In genomic region chr4:90152024-90152423, GRCh38 we compare ENCODE assay signal across 27 cellular contexts. TPM values are rescaled to one million over a fixed set of nuclear protein-coding genes. Genes with fewer than 3 reads are reported as not detected.
"Had no signal": no experiment of that assay in that cellular context is flagged by ENCODE, and none has a peak within 500 bp of the region (broad histone marks: within the 10 kb centered on the region; RNA-seq: fewer than 3 reads in every experiment).

No MANE protein-coding gene starts in this region.

- H3K4me2 ChIP-seq: KMS-11 had no signal

- H3K27ac ChIP-seq: HL-60, KMS-11, RWPE1 had no signal

- DNase-seq: Kasumi-1; MM.1S; MV-4-11; NCI-H1092; NCI-H1105 treated with DMSO at 0.1 percent for 48 hours; NCI-H1417 treated with DMSO at 0.1 percent for 48 hours; NCI-H146; NCI-H1694 treated with DMSO at 0.1 percent for 48 hours; NCI-H1930; NCI-H2081; NCI-H2107; NCI-H2227 treated with DMSO at 0.1 percent for 48 hours; NCI-H524; NCI-H526 treated with DMSO at 0.1 percent for 48 hours; NCI-H774; NK-92 treated with Interleukin-12 subunit alpha and Interleukin-12 subunit beta, amount 100 ng/mL, for 24 hours; PC-3; SHP77; T-helper 1 cell had no signal

- H3K4me3 ChIP-seq: K562 had no signal

- ATAC-seq: K562, Panc1, PC-3, SK-N-SH treated with all-trans-retinoic acid at 6 μM for 48 hours had no signal

- H3K9ac ChIP-seq: KMS-11 had no signal

RNA-seq across cellular contexts. Expression of gene CCSER1, which starts 24.8 kb away (rescaled TPM):
- total RNA-seq: K562, M059J, OCI-LY7 had no signal
- polyA plus RNA-seq: K562 had no signal
